In the genomic region with DNA sequence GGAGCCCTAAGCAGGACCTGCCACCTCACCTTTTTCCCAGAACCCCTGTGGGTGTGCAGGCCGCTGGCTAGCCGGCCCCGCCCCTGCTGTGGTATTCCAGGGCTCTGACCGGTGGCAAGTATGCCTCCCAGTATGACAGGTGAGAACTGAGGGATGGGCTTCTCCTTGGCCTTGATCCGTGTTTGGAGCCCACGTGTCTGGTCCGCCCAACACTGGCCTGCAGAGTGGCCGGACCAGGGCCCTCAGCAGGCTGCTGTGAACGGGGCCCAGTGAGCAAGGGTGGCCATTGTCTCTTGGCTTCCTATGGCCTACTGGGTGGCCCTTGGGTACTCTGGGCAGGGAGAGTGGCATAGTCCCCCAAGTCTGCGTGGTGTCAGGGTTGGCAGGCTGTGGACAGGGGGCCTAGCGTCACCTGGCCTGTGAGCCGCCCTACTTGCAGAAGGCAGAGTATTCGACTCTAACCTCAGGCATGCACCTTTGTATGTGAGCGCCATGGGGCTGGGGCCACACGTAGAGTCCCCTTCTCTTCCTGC, we compare ENCODE assay signal across 7 cellular contexts. TPM values are rescaled to one million over a fixed set of nuclear protein-coding genes. Genes with fewer than 3 reads are reported as not detected.
A peak's percentile ranks its signal among the peaks of the same experiment; 100 is the strongest.
DNase-seq lines count a peak whose midpoint lies in the region; ATAC-seq and TF ChIP-seq lines count a peak whose summit lies in the region.

No MANE protein-coding gene starts in this region.

- H3K4me3 Mint-ChIP-seq in activated B cell treated with CpG ODN at 0.5 μM for 24 hours: peak overlapping the region; percentile 32
- H3K4me3 Mint-ChIP-seq in stimulated activated effector memory CD8-positive, alpha-beta T cell treated with anti-CD3 and anti-CD28 coated beads, Interleukin-12 subunit alpha, Interleukin-12 subunit beta, amount 100 ng/mL, for 72 hours: peak overlapping the region; percentile 77
- H3K4me3 Mint-ChIP-seq in HFFc6: no peak overlapping the region

- peaks cover 51% of the 10 kb centered on the region for H3K4me1 Mint-ChIP-seq in activated B cell treated with CpG ODN at 0.5 μM for 24 hours
- H3K4me1 Mint-ChIP-seq in stimulated activated effector memory CD8-positive, alpha-beta T cell treated with anti-CD3 and anti-CD28 coated beads, Interleukin-12 subunit alpha, Interleukin-12 subunit beta, amount 100 ng/mL, for 72 hours: peaks cover 50% of the 10 kb centered on the region
- peaks cover 29% of the 10 kb centered on the region for H3K4me1 Mint-ChIP-seq in HFFc6 (ENCODE audit: low read depth)

- TF ChIP-seq CTCF in activated B cell treated with CpG ODN at 0.5 μM for 24 hours (IDR thresholded peaks at IDR 0.05): no peak
- TF ChIP-seq CTCF in heart left ventricle (IDR thresholded peaks at IDR 0.05): no peak
- TF ChIP-seq CTCF in HFFc6 (IDR thresholded peaks at IDR 0.05): no peak

- H3K9me3 ChIP-seq in heart left ventricle: no peaks in the 10 kb centered on the region

- peaks cover 12 to 53% (median 43%) of the 10 kb centered on the region in 12 donors for H3K4me1 ChIP-seq in heart left ventricle

- 93 to 98% (median 94%) methylated on average over 8 to 15 of the region's 15 CpGs for WGBS in heart left ventricle, 4 donors

- H3K9me3 Mint-ChIP-seq in activated B cell treated with CpG ODN at 0.5 μM for 24 hours (no peaks in the 10 kb centered on the region), HFFc6 (no peaks in the 10 kb centered on the region)
- H3K9me3 Mint-ChIP-seq in stimulated activated effector memory CD8-positive, alpha-beta T cell treated with anti-CD3 and anti-CD28 coated beads, Interleukin-12 subunit alpha, Interleukin-12 subunit beta, amount 100 ng/mL, for 72 hours: no peaks in the 10 kb centered on the region

- DNase-seq in activated B cell treated with CpG ODN at 0.5 μM for 24 hours (peak; percentile 14), heart left ventricle (peak in 3 of 5 donors; percentile 15 to 33 (median 23)), NCI-H2171 (lab: John Stamatoyannopoulos, UW) (no peak), HFFc6 (no peak), NCI-H526 treated with DMSO at 0.1 percent for 48 hours (lab: John Stamatoyannopoulos, UW) (no peak)
- no peak for DNase-seq in stimulated activated effector memory CD8-positive, alpha-beta T cell treated with anti-CD3 and anti-CD28 coated beads, Interleukin-12 subunit alpha, Interleukin-12 subunit beta, amount 100 ng/mL, for 72 hours (ENCODE audit: low spot score in 2 of 2)

- H3K27ac Mint-ChIP-seq in activated B cell treated with CpG ODN at 0.5 μM for 24 hours: no peak overlapping the region
- peak overlapping the region; percentile 56 for H3K27ac Mint-ChIP-seq in stimulated activated effector memory CD8-positive, alpha-beta T cell treated with anti-CD3 and anti-CD28 coated beads, Interleukin-12 subunit alpha, Interleukin-12 subunit beta, amount 100 ng/mL, for 72 hours
- H3K27ac Mint-ChIP-seq in HFFc6: no peak overlapping the region

- H3K27me3 Mint-ChIP-seq in activated B cell treated with CpG ODN at 0.5 μM for 24 hours: no peaks in the 10 kb centered on the region
- peaks cover 2% of the 10 kb centered on the region; the same call in 1 of the 2 replicates for H3K27me3 Mint-ChIP-seq in HFFc6 (ENCODE audit: insufficient read depth)

- no peak for ATAC-seq in GM18505 (IDR thresholded peaks at IDR 0.05; ENCODE audit: unreplicated experiment)
- no peak for ATAC-seq in activated B cell treated with CpG ODN at 0.5 μM for 24 hours (ENCODE audit: low read depth)
- ATAC-seq in heart left ventricle: no peak
- no peak for ATAC-seq in stimulated activated effector memory CD8-positive, alpha-beta T cell treated with anti-CD3 and anti-CD28 coated beads, Interleukin-12 subunit alpha, Interleukin-12 subunit beta, amount 100 ng/mL, for 72 hours

- POLR2A ChIA-PET in activated B cell treated with CpG ODN at 0.5 μM for 24 hours (lab: Charles Lee): interaction anchor here (1.1 to 12.0 kb wide), 2 partner anchors 9 to 17 kb away, joined by 5 to 536 read pairs; a partner anchor contains a TSS

- TF ChIP-seq POLR2A in GM18505 (IDR thresholded peaks at IDR 0.05; ENCODE audit: borderline replicate concordance, extremely low read depth, insufficient read depth, insufficient read length): peak; percentile 2
- no peak for TF ChIP-seq POLR2A in heart left ventricle (IDR thresholded peaks at IDR 0.05)

- peak overlapping the region in 1 of 12 donors; percentile 87 for H3K27ac ChIP-seq in heart left ventricle

- no peaks in the 10 kb centered on the region for H3K27me3 ChIP-seq in heart left ventricle

- H3K36me3 Mint-ChIP-seq in activated B cell treated with CpG ODN at 0.5 μM for 24 hours (ENCODE audit: low read depth): peaks cover 15% of the 10 kb centered on the region
- H3K36me3 Mint-ChIP-seq in stimulated activated effector memory CD8-positive, alpha-beta T cell treated with anti-CD3 and anti-CD28 coated beads, Interleukin-12 subunit alpha, Interleukin-12 subunit beta, amount 100 ng/mL, for 72 hours: peaks cover 22% of the 10 kb centered on the region
- no peaks in the 10 kb centered on the region for H3K36me3 Mint-ChIP-seq in HFFc6 (ENCODE audit: low read depth)

- intact Hi-C loops in activated B cell treated with CpG ODN at 0.5 μM for 24 hours (cut with micrococcal nuclease) (loop anchor here (5.0 to 10.0 kb wide), 7 partner anchors 535 to 1312 kb away; a partner anchor contains a TSS), heart left ventricle (cut with DNase I) (loop anchor here in 2 of 10 donors (1.0 to 10.0 kb wide), 6 partner anchors 15 to 545 kb away; a partner anchor contains a TSS)

- CTCF ChIA-PET in activated B cell treated with CpG ODN at 0.5 μM for 24 hours (lab: Charles Lee): interaction anchor here (2.1 kb wide), 1 partner anchor 16 kb away, joined by 15 read pairs; a partner anchor contains a TSS

- peak overlapping the region in 10 of 12 donors; percentile 57 to 93 (median 80) for H3K4me3 ChIP-seq in heart left ventricle

- H3K36me3 ChIP-seq in heart left ventricle: peaks cover 0 to 33% (median 12%) of the 10 kb centered on the region in 9 donors

RNA-seq across cellular contexts. Expression of a gene that starts 1.8 kb away (rescaled TPM):
- total RNA-seq in activated B cell treated with CpG ODN at 0.5 μM for 24 hours (70.0 and 71.0 TPM in 2 replicates), heart left ventricle (100 to 1,000 TPM in 2 of 9 donors, 10 to 100 TPM in 7; 67.5 to 149 (median 91.0) TPM)
- 100 to 1,000 TPM in 1 of 2 donors, 10 to 100 TPM in 1; 75.9 to 206 TPM for polyA plus RNA-seq in heart left ventricle
- 10 to 100 TPM; 36.9 to 48.5 (median 43.3) TPM for total RNA-seq in HFFc6 (2021; fragmentation: NEBNext Ultra II Directional; extraction: Animal tissue kit (Norgen Biotek cat#: 25700))

RNA-seq across cellular contexts. Expression of a gene that starts 9.9 kb away (rescaled TPM):
- 11.5 and 11.8 TPM in 2 replicates for total RNA-seq in activated B cell treated with CpG ODN at 0.5 μM for 24 hours
- 10 to 100 TPM in 7 of 9 donors, 1 to 10 TPM in 2; 6.7 to 23.9 (median 15.4) TPM for total RNA-seq in heart left ventricle
- polyA plus RNA-seq in heart left ventricle: 1 to 10 TPM; 3.6 to 9.3 TPM
- total RNA-seq in HFFc6 (2021; fragmentation: NEBNext Ultra II Directional; extraction: Animal tissue kit (Norgen Biotek cat#: 25700)): 1 to 10 TPM; 3.1 to 5.0 (median 4.3) TPM

RNA-seq across cellular contexts. Expression of a gene that starts 12.3 kb away (rescaled TPM):
- total RNA-seq in activated B cell treated with CpG ODN at 0.5 μM for 24 hours (33.4 and 40.4 TPM in 2 replicates), heart left ventricle (10 to 100 TPM in 1 of 9 donors, 1 to 10 TPM in 8; 3.1 to 11.7 (median 5.6) TPM)
- polyA plus RNA-seq in heart left ventricle: 1 to 10 TPM; 2.4 to 4.9 TPM
- total RNA-seq in HFFc6 (2021; fragmentation: NEBNext Ultra II Directional; extraction: Animal tissue kit (Norgen Biotek cat#: 25700)): 1 to 10 TPM; 4.4 to 5.6 (median 5.2) TPM

RNA-seq across cellular contexts. Expression of a gene that starts 16.5 kb away (rescaled TPM):
- total RNA-seq in activated B cell treated with CpG ODN at 0.5 μM for 24 hours (55.2 and 61.8 TPM in 2 replicates), heart left ventricle (10 to 100 TPM; 14.9 to 35.6 (median 21.9) TPM)
- 10 to 100 TPM; 17.4 to 39.7 TPM for polyA plus RNA-seq in heart left ventricle
- 10 to 100 TPM; 13.9 to 20.5 (median 15.0) TPM for total RNA-seq in HFFc6 (2021; fragmentation: NEBNext Ultra II Directional; extraction: Animal tissue kit (Norgen Biotek cat#: 25700))

RNA-seq across cellular contexts. Expression of a gene that starts 55.2 kb away (rescaled TPM):
- total RNA-seq in activated B cell treated with CpG ODN at 0.5 μM for 24 hours (1.6 TPM in 2 replicates), heart left ventricle (1 to 10 TPM in 3 of 9 donors, under 1 TPM in 5, not detected in 1; 0.48 to 2.7 (median 0.78) TPM)
- 1 to 10 TPM; 1.1 to 1.3 TPM for polyA plus RNA-seq in heart left ventricle
- under 1 TPM in 3 of 6 experiments, not detected in 3; 0.11 to 0.28 (median 0.14) TPM for total RNA-seq in HFFc6 (2021; fragmentation: NEBNext Ultra II Directional; extraction: Animal tissue kit (Norgen Biotek cat#: 25700))

Comparison
In these comparisons a context has a peak if more than half of its experiments do, and no peak if none do; other contexts are left out.
1. DNase-seq: peak in activated B cell treated with CpG ODN at 0.5 μM for 24 hours (single experiment) and heart left ventricle (3 of 5); none in stimulated activated effector memory CD8-positive, alpha-beta T cell treated with anti-CD3 and anti-CD28 coated beads, Interleukin-12 subunit alpha, Interleukin-12 subunit beta, amount 100 ng/mL, for 72 hours (0 of 2), NCI-H2171 (single experiment), HFFc6 (single experiment) and NCI-H526 treated with DMSO at 0.1 percent for 48 hours (single experiment).